8 cellular contexts compared by ENCODE assay signal in genomic region chr3:104596551-104596950, GRCh38.
DNase-seq lines count a peak whose midpoint lies in the region; ATAC-seq and TF ChIP-seq lines count a peak whose summit lies in the region.

No MANE protein-coding gene starts in this region.

- TF ChIP-seq CTCF in AG09319 (IDR thresholded peaks at IDR 0.05; ENCODE audit: low read depth, low read length) (peak; percentile 44), WI38 (IDR thresholded peaks at IDR 0.05; ENCODE audit: low read depth, low read length) (0 out of 2 replicates have a peak, but pooled peaks have one; percentile 11), kidney epithelial cell (IDR thresholded peaks at IDR 0.05; ENCODE audit: insufficient read depth, low read length, poor library complexity, severe bottlenecking) (peak; percentile 67)

- DNase-seq in AG09319 (ENCODE audit: extremely low read depth, low read depth): peak; percentile 12
- DNase-seq in NCI-H1436 treated with DMSO at 0.1 percent for 48 hours (lab: John Stamatoyannopoulos, UW): peak; percentile 75
- peak; percentile 34 for DNase-seq in kidney epithelial cell (ENCODE audit: low read depth)
- DNase-seq in C1 segment of cervical spinal cord (lab: John Stamatoyannopoulos, UW): no peak
- DNase-seq in NK-92 (lab: John Stamatoyannopoulos, UW; ENCODE audit: unreplicated experiment): no peak

- H3K27me3 ChIP-seq in kidney epithelial cell (ENCODE audit: control insufficient read depth, insufficient read depth, low read length): no peaks in the 10 kb centered on the region

- no peak overlapping the region for H3K4me3 ChIP-seq in WI38 (ENCODE audit: low read depth, low read length)
- no peak overlapping the region for H3K4me3 ChIP-seq in kidney epithelial cell (ENCODE audit: low read depth, low read length)

- ATAC-seq in GM18505 (IDR thresholded peaks at IDR 0.05; ENCODE audit: unreplicated experiment) (peak; percentile 91), HG02763 (IDR thresholded peaks at IDR 0.05; ENCODE audit: unreplicated experiment) (peak; percentile 83)

- no peak for TF ChIP-seq POLR2A in GM18505 (IDR thresholded peaks at IDR 0.05; ENCODE audit: borderline replicate concordance, extremely low read depth, insufficient read depth, insufficient read length)

- no peaks in the 10 kb centered on the region for H3K36me3 ChIP-seq in kidney epithelial cell (ENCODE audit: control insufficient read depth, insufficient read depth, low read length)

Comparison
In these comparisons a context has a peak if more than half of its experiments do, and no peak if none do; other contexts are left out.
1. DNase-seq: peak in AG09319 (single experiment), NCI-H1436 treated with DMSO at 0.1 percent for 48 hours (single experiment) and kidney epithelial cell (single experiment); none in C1 segment of cervical spinal cord (0 of 14) and NK-92 (single experiment).
2. CTCF ChIP-seq: peak in every context shown above with its lines; median percentile 67 in kidney epithelial cell; 44 in AG09319; 11 in WI38.